31 cellular contexts compared by ENCODE assay signal in genomic region chr7:28560771-28561170, GRCh38.
"Had no signal": no experiment of that assay in that cellular context is flagged by ENCODE, and none has a peak within 500 bp of the region (broad histone marks: within the 10 kb centered on the region; RNA-seq: fewer than 3 reads in every experiment).

No MANE protein-coding gene starts in this region.

- H3K36me3 Mint-ChIP-seq: naive thymus-derived CD8-positive, alpha-beta T cell; natural killer cell treated with Interleukin-12 subunit alpha and Interleukin-12 subunit beta and Interleukin-15 and Interleukin-18, amount 100 ng/mL, for 72 hours; stimulated activated memory B cell treated with anti-CD40 and anti-IgM and Interleukin-4, amounts not matched to agents 10 μg/mL and 1 μg/mL and 100 μg/mL, for 72 hours had no signal

- H3K4me2 ChIP-seq: smooth muscle cell had no signal

- H3K27ac ChIP-seq: ovary, parathyroid adenoma, psoas muscle, right lobe of liver, skin epidermis, spleen, suprapubic skin, testis, tibial artery, transverse colon, upper lobe of right lung, uterus had no signal

- ATAC-seq: naive thymus-derived CD8-positive, alpha-beta T cell; natural killer cell treated with Interleukin-12 subunit alpha and Interleukin-12 subunit beta and Interleukin-15 and Interleukin-18, amount 100 ng/mL, for 72 hours; psoas muscle; right cardiac atrium; right lobe of liver; stimulated activated memory B cell treated with anti-CD40 and anti-IgM and Interleukin-4, amounts not matched to agents 10 μg/mL and 1 μg/mL and 100 μg/mL, for 72 hours; stimulated activated naive CD8-positive, alpha-beta T cell treated with anti-CD3 and anti-CD28 coated beads, Interleukin-15, amount 100 ng/mL, for 72 hours; stimulated activated naive CD8-positive, alpha-beta T cell treated with anti-CD3 and anti-CD28 coated beads, Interleukin-15, Interleukin-2, amounts not matched to agents 100 U/mL and 50 U/mL, for 24 hours; upper lobe of right lung had no signal

- H3K4me1 ChIP-seq: parathyroid adenoma, psoas muscle, right lobe of liver, spleen, testis, tibial artery, transverse colon, upper lobe of right lung, uterus had no signal

- H3K27me3 ChIP-seq: ovary, suprapubic skin, testis, tibial artery, upper lobe of right lung, uterus had no signal

- H3K9me3 Mint-ChIP-seq: natural killer cell treated with Interleukin-12 subunit alpha and Interleukin-12 subunit beta and Interleukin-15 and Interleukin-18, amount 100 ng/mL, for 72 hours; nephron progenitor cell; neural crest cell; stimulated activated memory B cell treated with anti-CD40 and anti-IgM and Interleukin-4, amounts not matched to agents 10 μg/mL and 1 μg/mL and 100 μg/mL, for 72 hours had no signal

- H3K4me3 ChIP-seq: ovary, psoas muscle, right lobe of liver, skin epidermis, smooth muscle cell, spleen, suprapubic skin, testis, tibial artery, transverse colon, upper lobe of right lung, uterus had no signal

- H3K4me1 Mint-ChIP-seq: stimulated activated memory B cell treated with anti-CD40 and anti-IgM and Interleukin-4, amounts not matched to agents 10 μg/mL and 1 μg/mL and 100 μg/mL, for 72 hours; stimulated activated naive CD8-positive, alpha-beta T cell treated with anti-CD3 and anti-CD28 coated beads, Interleukin-15, amount 100 ng/mL, for 72 hours had no signal

- H2AFZ ChIP-seq: parathyroid adenoma had no signal

- H3K27me3 Mint-ChIP-seq: stimulated activated naive CD8-positive, alpha-beta T cell treated with anti-CD3 and anti-CD28 coated beads, Interleukin-15, amount 100 ng/mL, for 72 hours had no signal

- H3K9me3 ChIP-seq: ovary, psoas muscle, right lobe of liver, spleen, suprapubic skin, testis, tibial artery, transverse colon, upper lobe of right lung, uterus had no signal

- H3K9ac ChIP-seq: parathyroid adenoma had no signal

- H3K4me3 Mint-ChIP-seq: natural killer cell treated with Interleukin-12 subunit alpha and Interleukin-12 subunit beta and Interleukin-15 and Interleukin-18, amount 100 ng/mL, for 72 hours; nephron progenitor cell; neural crest cell; stimulated activated memory B cell treated with anti-CD40 and anti-IgM and Interleukin-4, amounts not matched to agents 10 μg/mL and 1 μg/mL and 100 μg/mL, for 72 hours; stimulated activated naive CD8-positive, alpha-beta T cell treated with anti-CD3 and anti-CD28 coated beads, Interleukin-15, amount 100 ng/mL, for 72 hours; type B pancreatic cell had no signal

- H3K79me2 ChIP-seq: parathyroid adenoma had no signal

- DNase-seq: naive thymus-derived CD8-positive, alpha-beta T cell; nephron progenitor cell; occipital lobe; ovary; posterior cingulate gyrus; psoas muscle; right cardiac atrium; right lobe of liver; spleen; stimulated activated CD4-positive, alpha-beta T cell treated with anti-CD3 and anti-CD28 coated beads, Interleukin-12 subunit alpha, Interleukin-12 subunit beta, amount 100 ng/mL, for 4 hours; stimulated activated CD4-positive, alpha-beta T cell treated with anti-CD3 and anti-CD28 coated beads, Interleukin-1b, Interleukin-23, amount 100 ng/mL, for 48 hours; stimulated activated CD4-positive, alpha-beta T cell treated with anti-CD3 and anti-CD28 coated beads, Interleukin-4, amount 100 ng/mL, for 1 hour; stimulated activated CD4-positive, alpha-beta T cell treated with anti-CD3 and anti-CD28 coated beads, Interleukin-4, amount 100 ng/mL, for 4 hours; stimulated activated CD8-positive, alpha-beta memory T cell treated with anti-CD3 and anti-CD28 coated beads, Interleukin-4, amount 100 ng/mL, for 48 hours; stimulated activated naive CD4-positive, alpha-beta T cell; stimulated activated naive CD8-positive, alpha-beta T cell treated with anti-CD3 and anti-CD28 coated beads, Interleukin-15, amount 100 ng/mL, for 72 hours; stimulated activated naive CD8-positive, alpha-beta T cell treated with anti-CD3 and anti-CD28 coated beads, Interleukin-15, Interleukin-2, amounts not matched to agents 100 U/mL and 50 U/mL, for 24 hours; substantia nigra; testis; tibial artery; transverse colon; upper lobe of right lung; uterus had no signal

- H3K27ac Mint-ChIP-seq: naive thymus-derived CD8-positive, alpha-beta T cell; natural killer cell treated with Interleukin-12 subunit alpha and Interleukin-12 subunit beta and Interleukin-15 and Interleukin-18, amount 100 ng/mL, for 72 hours; nephron progenitor cell; stimulated activated memory B cell treated with anti-CD40 and anti-IgM and Interleukin-4, amounts not matched to agents 10 μg/mL and 1 μg/mL and 100 μg/mL, for 72 hours; stimulated activated naive CD8-positive, alpha-beta T cell treated with anti-CD3 and anti-CD28 coated beads, Interleukin-15, amount 100 ng/mL, for 72 hours had no signal

- H3K36me3 ChIP-seq: ovary, right lobe of liver, spleen, suprapubic skin, tibial artery, transverse colon, upper lobe of right lung, uterus had no signal
